In the genomic region with DNA sequence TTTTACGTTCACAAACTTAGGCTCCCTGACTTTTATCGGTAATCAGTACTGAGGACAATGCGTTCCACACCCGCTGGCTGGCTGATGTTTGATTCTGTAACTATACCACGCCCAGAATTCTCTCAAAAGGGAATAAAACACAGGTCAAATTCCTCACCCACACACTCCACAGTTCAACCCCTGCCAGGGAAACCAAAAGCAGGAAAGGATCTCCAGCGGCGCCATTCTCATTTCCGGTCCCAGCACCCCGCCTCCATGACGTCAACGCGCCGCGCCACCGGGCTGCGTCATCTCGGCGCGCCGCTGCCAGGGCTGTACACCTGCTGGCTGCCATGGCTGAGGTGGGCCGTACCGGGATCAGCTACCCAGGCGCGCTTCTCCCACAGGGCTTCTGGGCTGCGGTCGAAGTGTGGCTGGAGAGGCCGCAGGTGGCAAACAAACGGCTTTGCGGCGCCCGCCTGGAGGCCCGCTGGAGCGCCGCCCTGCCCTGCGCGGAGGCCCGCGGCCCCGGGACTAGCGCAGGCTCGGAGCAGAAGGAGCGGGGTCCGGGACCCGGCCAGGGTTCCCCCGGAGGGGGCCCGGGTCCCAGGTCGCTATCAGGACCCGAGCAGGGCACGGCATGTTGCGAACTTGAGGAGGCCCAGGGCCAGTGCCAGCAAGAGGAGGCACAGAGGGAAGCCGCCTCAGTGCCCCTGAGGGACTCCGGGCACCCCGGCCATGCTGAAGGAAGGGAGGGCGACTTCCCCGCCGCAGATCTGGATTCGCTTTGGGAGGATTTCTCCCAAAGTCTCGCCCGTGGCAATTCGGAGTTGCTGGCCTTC, we compare ENCODE assay signal across 8 cellular contexts. TPM values are rescaled to one million over a fixed set of nuclear protein-coding genes. Genes with fewer than 3 reads are reported as not detected.
DNase-seq lines count a peak whose midpoint lies in the region; ATAC-seq and TF ChIP-seq lines count a peak whose summit lies in the region.

A gene (minus strand): TSS at position 233 of the 821 bp plus-strand sequence. CDS start 24,202 bp downstream, outside the sequence.
A gene with protein sequence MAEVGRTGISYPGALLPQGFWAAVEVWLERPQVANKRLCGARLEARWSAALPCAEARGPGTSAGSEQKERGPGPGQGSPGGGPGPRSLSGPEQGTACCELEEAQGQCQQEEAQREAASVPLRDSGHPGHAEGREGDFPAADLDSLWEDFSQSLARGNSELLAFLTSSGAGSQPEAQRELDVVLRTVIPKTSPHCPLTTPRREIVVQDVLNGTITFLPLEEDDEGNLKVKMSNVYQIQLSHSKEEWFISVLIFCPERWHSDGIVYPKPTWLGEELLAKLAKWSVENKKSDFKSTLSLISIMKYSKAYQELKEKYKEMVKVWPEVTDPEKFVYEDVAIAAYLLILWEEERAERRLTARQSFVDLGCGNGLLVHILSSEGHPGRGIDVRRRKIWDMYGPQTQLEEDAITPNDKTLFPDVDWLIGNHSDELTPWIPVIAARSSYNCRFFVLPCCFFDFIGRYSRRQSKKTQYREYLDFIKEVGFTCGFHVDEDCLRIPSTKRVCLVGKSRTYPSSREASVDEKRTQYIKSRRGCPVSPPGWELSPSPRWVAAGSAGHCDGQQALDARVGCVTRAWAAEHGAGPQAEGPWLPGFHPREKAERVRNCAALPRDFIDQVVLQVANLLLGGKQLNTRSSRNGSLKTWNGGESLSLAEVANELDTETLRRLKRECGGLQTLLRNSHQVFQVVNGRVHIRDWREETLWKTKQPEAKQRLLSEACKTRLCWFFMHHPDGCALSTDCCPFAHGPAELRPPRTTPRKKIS (plus strand): TSS at position 287 of the 821 bp plus-strand sequence. CDS start 46 bp downstream, at position 333.

- peak in 1 of 2 donors; percentile 98 for TF ChIP-seq EP300 in tibial nerve (IDR thresholded peaks at IDR 0.05)

- peak within 1 kb of the TSS; percentile 88 for H3K4me3 ChIP-seq in GM12875 (ENCODE audit: low read depth, low read length)
- H3K4me3 ChIP-seq in cardiac muscle cell: peak within 1 kb of the TSS; percentile 95
- peak within 1 kb of the TSS; percentile 87 for H3K4me3 ChIP-seq in trophoblast cell (ENCODE audit: low read depth, low read length)
- peak within 1 kb of the TSS; percentile 70 to 99 (median 96) for H3K4me3 ChIP-seq in tibial nerve

- peak within 1 kb of the TSS; percentile 71 for H2BK120ac ChIP-seq in trophoblast cell (ENCODE audit: insufficient read depth, low read length, poor library complexity)

- H3K27ac ChIP-seq in adipose tissue (ENCODE audit: low read depth, low read length) (peak within 1 kb of the TSS; percentile 96), cardiac muscle cell (peak within 1 kb of the TSS; percentile 91), trophoblast cell (ENCODE audit: low read depth, low read length) (peak within 1 kb of the TSS; percentile 79), tibial nerve (peak within 1 kb of the TSS; percentile 78 to 98 (median 94))

- H2BK5ac ChIP-seq in trophoblast cell (ENCODE audit: low read depth, low read length, poor library complexity): peak within 1 kb of the TSS; percentile 71

- no peak for TF ChIP-seq CTCF in GM12875 (IDR thresholded peaks at IDR 0.05; ENCODE audit: borderline replicate concordance, insufficient read depth, low read depth, low read length)
- TF ChIP-seq CTCF in cardiac muscle cell (IDR thresholded peaks at IDR 0.05; ENCODE audit: low read depth, low read length): no peak
- TF ChIP-seq CTCF in tibial nerve (IDR thresholded peaks at IDR 0.05): peak in 2 of 5 experiments; percentile 30 to 35

- H4K8ac ChIP-seq in trophoblast cell (ENCODE audit: low read depth, low read length): peak within 1 kb of the TSS; percentile 95

- H3K36me3 ChIP-seq in cardiac muscle cell: no peaks in the 10 kb centered on the region
- no peaks in the 10 kb centered on the region for H3K36me3 ChIP-seq in trophoblast cell (ENCODE audit: control insufficient read depth in 1 of 2, insufficient read depth in 2 of 2, low read length in 2 of 2)
- H3K36me3 ChIP-seq in tibial nerve: no peaks in the 10 kb centered on the region

- H3K4ac ChIP-seq in trophoblast cell (ENCODE audit: low read depth, low read length): peak within 1 kb of the TSS; percentile 82

- H3K9ac ChIP-seq in trophoblast cell (ENCODE audit: low read length): peak within 1 kb of the TSS; percentile 83

- H3K4me1 ChIP-seq in cardiac muscle cell (ENCODE audit: low read depth) (peaks cover 50% of the 10 kb centered on the region), trophoblast cell (ENCODE audit: control insufficient read depth in 1 of 2, insufficient read depth in 2 of 2, low read length in 2 of 2) (peaks cover 5 to 22% of the 10 kb centered on the region in 2 experiments), tibial nerve (peaks cover 0 to 79% (median 26%) of the 10 kb centered on the region in 4 donors)

- H3K18ac ChIP-seq in trophoblast cell (ENCODE audit: low read length): peak within 1 kb of the TSS; percentile 89

- H3K23ac ChIP-seq in trophoblast cell (ENCODE audit: low read length): no peak within 1 kb of the TSS

- peak within 1 kb of the TSS; percentile 88 for H4K91ac ChIP-seq in trophoblast cell (ENCODE audit: low read depth, low read length)

- H2AK5ac ChIP-seq in trophoblast cell (ENCODE audit: low read length): peak within 1 kb of the TSS; percentile 40

- H3K9me3 ChIP-seq in cardiac muscle cell (ENCODE audit: low read depth): no peaks in the 10 kb centered on the region
- no peaks in the 10 kb centered on the region for H3K9me3 ChIP-seq in trophoblast cell (ENCODE audit: insufficient read depth, low read depth, low read length)
- H3K9me3 ChIP-seq in tibial nerve: no peaks in the 10 kb centered on the region

- H2AFZ ChIP-seq in trophoblast cell (ENCODE audit: insufficient read depth, low read length, poor library complexity): peak within 1 kb of the TSS; percentile 92

- 0 to 1% (median 0%) methylated on average over 58 to 60 of the region's 60 CpGs for WGBS in adipose tissue, 3 donors
- no CpG with 5 or more reads among the region's 60 CpGs for WGBS in trophoblast cell (ENCODE audit: extremely low coverage, insufficient coverage, insufficient read length)
- 0% methylated on average over 42 to 55 of the region's 60 CpGs for WGBS in tibial nerve, 2 donors

- peaks cover 10% of the 10 kb centered on the region for H3K79me1 ChIP-seq in trophoblast cell (ENCODE audit: low read length)

- ATAC-seq in HG02759 (IDR thresholded peaks at IDR 0.05; ENCODE audit: unreplicated experiment): peak; percentile 94

- H4K12ac ChIP-seq in trophoblast cell (ENCODE audit: low read depth, low read length): peak within 1 kb of the TSS; percentile 90

- peak; percentile 28 to 65 for TF ChIP-seq POLR2A in tibial nerve (IDR thresholded peaks at IDR 0.05)

- H3K27me3 ChIP-seq in cardiac muscle cell (no peaks in the 10 kb centered on the region), trophoblast cell (ENCODE audit: insufficient read depth, low read length) (no peaks in the 10 kb centered on the region), tibial nerve (no peaks in the 10 kb centered on the region)

- peak within 1 kb of the TSS; percentile 91 for H3K14ac ChIP-seq in trophoblast cell (ENCODE audit: low read length)

- DNase-seq in NCI-H1417 treated with DMSO at 0.1 percent for 48 hours (lab: John Stamatoyannopoulos, UW): peak; percentile 37
- DNase-seq in T-helper 1 cell: peak; percentile 83 to 92 (median 91)
- DNase-seq in cardiac muscle cell (ENCODE audit: low read depth in 1 of 2, low spot score in 1 of 2): peak; percentile 88 to 96
- DNase-seq in trophoblast cell: peak; percentile 95 to 97
- DNase-seq in tibial nerve (ENCODE audit: low spot score in 2 of 2): peak; percentile 92 to 97

- peak within 1 kb of the TSS; percentile 8 for H2BK12ac ChIP-seq in trophoblast cell (ENCODE audit: low read length)

- peak within 1 kb of the TSS; percentile 99 for H3K4me2 ChIP-seq in trophoblast cell (ENCODE audit: low read length)

- peaks cover 8% of the 10 kb centered on the region for H3K79me2 ChIP-seq in trophoblast cell (ENCODE audit: control insufficient read depth, insufficient read depth, low read length, poor library complexity)

RNA-seq across cellular contexts. Expression of the first gene that starts in this region (rescaled TPM):
- polyA plus RNA-seq in adipose tissue (10 to 100 TPM; 12.7 to 14.6 (median 13.7) TPM), cardiac muscle cell (19.1 and 31.0 TPM in 2 replicates)
- total RNA-seq in cardiac muscle cell (26.5 and 38.7 TPM in 2 replicates), tibial nerve (10 to 100 TPM; 17.3 to 36.0 (median 24.5) TPM)
- polyA plus RNA-seq in trophoblast cell (2013): 21.5 and 23.3 TPM in 2 replicates

RNA-seq across cellular contexts. Expression of the second gene that starts in this region (rescaled TPM):
- polyA plus RNA-seq in adipose tissue: 10 to 100 TPM in 1 of 3 donors, 1 to 10 TPM in 2; 4.5 to 11.9 (median 5.3) TPM
- total RNA-seq in cardiac muscle cell: 38.8 and 66.9 TPM in 2 replicates
- 20.6 and 23.6 TPM in 2 replicates for polyA plus RNA-seq in cardiac muscle cell
- polyA plus RNA-seq in trophoblast cell (2013): 16.7 and 17.7 TPM in 2 replicates
- 10 to 100 TPM; 24.5 to 71.4 (median 52.9) TPM for total RNA-seq in tibial nerve

Comparison
In these comparisons a context has a peak if more than half of its experiments do, and no peak if none do; other contexts are left out.
1. Peak in every context shown above with its lines: DNase-seq, ATAC-seq, H3K4me3 ChIP-seq and H3K27ac ChIP-seq.
2. DNase-seq: peak in every context shown above with its lines; median percentile 96 in trophoblast cell; 94 in tibial nerve; 92 in cardiac muscle cell; 91 in T-helper 1 cell; 37 in NCI-H1417 treated with DMSO at 0.1 percent for 48 hours.